ENCODE assay signal across 1 cellular context in the genomic region with DNA sequence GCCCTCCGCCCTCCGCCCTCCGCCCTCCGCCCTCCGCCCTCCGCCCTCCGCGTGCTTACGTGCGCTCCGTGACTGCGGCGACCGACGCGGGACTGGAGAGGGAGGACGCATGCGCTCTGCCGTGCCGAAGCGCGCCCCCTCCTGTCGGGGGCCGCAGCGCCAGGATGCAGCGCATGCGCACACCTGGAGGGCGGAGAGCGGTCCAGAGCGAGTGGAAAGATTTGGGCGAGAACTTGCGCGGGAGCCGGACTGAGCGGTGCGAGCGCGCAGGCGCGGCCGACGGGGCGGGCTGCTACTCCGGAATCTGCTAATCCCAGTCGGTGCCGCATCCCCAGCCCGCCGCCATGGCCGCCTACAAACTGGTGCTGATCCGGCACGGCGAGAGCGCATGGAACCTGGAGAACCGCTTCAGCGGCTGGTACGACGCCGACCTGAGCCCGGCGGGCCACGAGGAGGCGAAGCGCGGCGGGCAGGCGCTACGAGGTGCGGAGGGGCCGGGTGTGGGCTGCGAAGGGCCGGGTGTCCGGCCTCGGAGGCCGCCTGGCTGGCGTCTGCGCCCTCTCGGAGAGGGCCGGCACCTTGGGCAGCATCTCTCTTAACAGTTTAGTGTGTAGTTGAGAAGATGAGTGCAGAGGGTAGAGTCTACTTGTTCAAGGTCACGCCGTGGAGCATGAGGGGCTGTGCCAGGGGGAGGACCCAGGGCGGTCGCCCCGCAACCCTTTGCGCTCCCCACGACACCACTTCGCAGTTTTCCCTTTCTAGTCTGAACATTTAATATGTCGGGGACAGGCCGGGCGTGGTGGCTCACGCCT.
TF ChIP-seq lines count a peak whose summit lies in the region.

Gene PGAM1 (plus strand): TSS at position 228 of the 812 bp plus-strand sequence. CDS start 117 bp downstream, at position 345.

TF ChIP-seq in HCT116, 20 proteins besides CTCF, POLR2A, EP300 and RAD21 (continued from another document):
- TF ChIP-seq REST (IDR thresholded peaks at IDR 0.05; ENCODE audit: low read depth): no peak
TF ChIP-seq in HCT116: peak in this region for 6.
